ENCODE assay signal across 1 cellular context in the genomic region with DNA sequence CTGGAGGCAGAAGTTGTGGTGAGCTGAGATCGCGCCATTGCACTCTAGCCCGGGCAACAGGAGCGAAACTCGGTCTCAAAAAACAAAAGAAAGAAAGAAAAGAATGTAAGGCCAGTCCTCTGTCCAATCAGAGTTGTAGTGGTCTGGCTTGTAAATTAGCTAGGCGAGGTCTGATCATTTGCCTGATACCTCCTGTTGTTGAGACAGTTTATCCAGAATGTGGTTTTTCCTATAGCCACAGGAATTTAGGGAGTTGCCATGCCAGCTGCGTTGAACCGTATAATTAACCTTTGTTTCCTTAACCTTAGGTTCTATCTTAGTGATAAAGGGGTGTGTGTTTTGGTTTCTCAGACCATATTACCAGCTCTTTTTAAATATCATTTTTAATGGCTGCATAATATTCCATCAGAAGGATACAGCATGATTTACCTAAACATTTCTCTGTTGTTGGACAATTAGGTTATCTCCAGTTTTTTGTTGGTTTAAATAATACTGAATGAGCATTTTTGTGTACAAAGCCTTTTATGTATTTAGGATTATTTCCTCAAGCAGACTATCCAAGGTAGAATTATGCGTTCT.
A peak's percentile ranks its signal among the peaks of the same experiment; 100 is the strongest.
TF ChIP-seq lines count a peak whose summit lies in the region.

No MANE protein-coding gene starts in this region.

TF ChIP-seq in K562, 482 proteins besides CTCF, POLR2A, EP300 and RAD21 (continued from another document):
- TF ChIP-seq THAP7 (CRISPR knock-in tag; IDR thresholded peaks at IDR 0.05) (no peak), POU5F1 (IDR thresholded peaks at IDR 0.05; ENCODE audit: borderline replicate concordance, low read depth, low read length, partially characterized antibody) (no peak), BCOR (IDR thresholded peaks at IDR 0.05) (peak; percentile 62), NFIC (IDR thresholded peaks at IDR 0.05) (no peak), SP2 (IDR thresholded peaks at IDR 0.05; ENCODE audit: extremely low read depth, low read depth, low read length, poor library complexity, severe bottlenecking) (no peak), ZNF407 (IDR thresholded peaks at IDR 0.05; ENCODE audit: low read depth) (no peak), ZNF175 (CRISPR knock-in tag; IDR thresholded peaks at IDR 0.05; ENCODE audit: low read depth) (no peak)
- TF ChIP-seq, protein P1, sequence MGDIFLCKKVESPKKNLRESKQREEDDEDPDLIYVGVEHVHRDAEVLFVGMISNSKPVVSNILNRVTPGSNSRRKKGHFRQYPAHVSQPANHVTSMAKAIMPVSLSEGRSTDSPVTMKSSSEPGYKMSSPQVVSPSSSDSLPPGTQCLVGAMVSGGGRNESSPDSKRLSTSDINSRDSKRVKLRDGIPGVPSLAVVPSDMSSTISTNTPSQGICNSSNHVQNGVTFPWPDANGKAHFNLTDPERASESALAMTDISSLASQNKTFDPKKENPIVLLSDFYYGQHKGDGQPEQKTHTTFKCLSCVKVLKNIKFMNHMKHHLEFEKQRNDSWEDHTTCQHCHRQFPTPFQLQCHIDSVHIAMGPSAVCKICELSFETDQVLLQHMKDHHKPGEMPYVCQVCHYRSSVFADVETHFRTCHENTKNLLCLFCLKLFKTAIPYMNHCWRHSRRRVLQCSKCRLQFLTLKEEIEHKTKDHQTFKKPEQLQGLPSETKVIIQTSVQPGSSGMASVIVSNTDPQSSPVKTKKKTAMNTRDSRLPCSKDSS (IDR thresholded peaks at IDR 0.05; ENCODE audit: low read depth, partially characterized antibody): no peak
